ENCODE assay signal across 27 cellular contexts in the genomic region with DNA sequence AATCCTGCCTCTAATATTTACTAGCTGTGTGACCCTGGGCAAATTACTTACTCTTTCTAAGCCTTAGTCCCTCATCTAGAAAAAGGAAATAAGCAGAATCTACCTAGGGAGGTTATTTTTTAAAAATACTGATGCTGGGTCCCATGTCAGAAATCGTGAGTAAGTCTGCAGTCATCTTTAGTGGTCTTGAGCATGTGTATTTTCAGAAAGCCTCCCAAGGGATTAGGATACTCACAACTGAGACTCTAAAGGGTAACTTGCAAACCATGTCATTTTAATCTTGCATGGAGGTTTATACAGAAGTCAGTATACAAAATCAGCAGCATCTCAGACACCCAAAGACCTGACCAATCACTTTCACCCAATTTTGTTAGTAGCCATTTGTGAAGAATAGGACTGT.
"Had no signal": no experiment of that assay in that cellular context is flagged by ENCODE, and none has a peak within 500 bp of the region (broad histone marks: within the 10 kb centered on the region; RNA-seq: fewer than 3 reads in every experiment).

No MANE protein-coding gene starts in this region.

- H3K9me3 ChIP-seq: left lung, mucosa of descending colon, right lobe of liver, stomach, thyroid gland, upper lobe of left lung had no signal

- DNase-seq: activated CD4-positive, alpha-beta T cell treated with anti-CD3 and anti-CD28 coated beads, Interleukin-2, amount 10 ng/mL, durations not matched to agents 7 days and 5 days; activated CD4-positive, CD25-positive, alpha-beta regulatory T cell treated with anti-CD3 and anti-CD28 coated beads, Interleukin-2, amount 50 U/mL, for 72 hours; activated CD8-positive, alpha-beta T cell treated with anti-CD3 and anti-CD28 coated beads for 36 hours; activated effector memory CD4-positive, alpha-beta T cell treated with Interleukin-2 at 50 U/mL for 16 hours; activated naive CD4-positive, alpha-beta T cell treated with anti-CD3 and anti-CD28 coated beads for 36 hours; activated naive CD8-positive, alpha-beta T cell treated with anti-CD3 and anti-CD28 coated beads, Interleukin-2, amount 10 ng/mL, durations not matched to agents 7 days and 5 days; activated T-cell treated with anti-CD3 and anti-CD28 coated beads, Interleukin-2, amount 50 U/mL, for 72 hours; amniotic stem cell; endodermal cell; foreskin melanocyte; left lung; mucosa of descending colon; right lobe of liver; small intestine; stimulated activated CD4-positive, alpha-beta T cell treated with anti-CD3 and anti-CD28 coated beads, Interleukin-4, amount 100 ng/mL, for 24 hours; stomach; SW 1271; T-helper 9 cell; thyroid gland had no signal

- H3K27ac ChIP-seq: left lung, right lobe of liver, stomach, thyroid gland, upper lobe of left lung had no signal

- H3K27ac Mint-ChIP-seq: activated CD4-positive, alpha-beta T cell treated with anti-CD3 and anti-CD28 coated beads, Interleukin-2, amount 10 ng/mL, durations not matched to agents 7 days and 5 days; activated CD8-positive, alpha-beta T cell treated with anti-CD3 and anti-CD28 coated beads for 36 hours; activated naive CD4-positive, alpha-beta T cell treated with anti-CD3 and anti-CD28 coated beads for 36 hours; activated naive CD8-positive, alpha-beta T cell treated with anti-CD3 and anti-CD28 coated beads, Interleukin-2, amount 10 ng/mL, durations not matched to agents 7 days and 5 days; activated T-cell treated with anti-CD3 and anti-CD28 coated beads, Interleukin-2, amount 50 U/mL, for 72 hours; dendritic cell treated with granulocyte-macrophage colony-stimulating factor and Interleukin-4, amounts not matched to agents 40 ng/mL and 50 ng/mL, for 4 days; endodermal cell; nephron; stimulated activated effector memory CD8-positive, alpha-beta T cell treated with anti-CD3 and anti-CD28 coated beads, Interleukin-12 subunit alpha, Interleukin-12 subunit beta, amount 100 ng/mL, for 72 hours; T-helper 1 cell treated with Interleukin-12 subunit alpha and Interleukin-12 subunit beta and Interleukin-4 antibody, amounts not matched to agents 30 μg/mL and 1 μg/mL, for 36 hours had no signal

- H3K9me3 Mint-ChIP-seq: activated CD4-positive, alpha-beta T cell treated with anti-CD3 and anti-CD28 coated beads, Interleukin-2, amount 10 ng/mL, durations not matched to agents 7 days and 5 days; activated CD8-positive, alpha-beta T cell treated with anti-CD3 and anti-CD28 coated beads for 36 hours; activated naive CD4-positive, alpha-beta T cell treated with anti-CD3 and anti-CD28 coated beads for 36 hours; activated naive CD8-positive, alpha-beta T cell treated with anti-CD3 and anti-CD28 coated beads, Interleukin-2, amount 10 ng/mL, durations not matched to agents 7 days and 5 days; activated T-cell treated with anti-CD3 and anti-CD28 coated beads, Interleukin-2, amount 50 U/mL, for 72 hours; central memory CD8-positive, alpha-beta T cell; dendritic cell treated with granulocyte-macrophage colony-stimulating factor and Interleukin-4, amounts not matched to agents 40 ng/mL and 50 ng/mL, for 4 days; endodermal cell; nephron; stimulated activated effector memory CD8-positive, alpha-beta T cell treated with anti-CD3 and anti-CD28 coated beads, Interleukin-12 subunit alpha, Interleukin-12 subunit beta, amount 100 ng/mL, for 72 hours; T-helper 1 cell treated with Interleukin-12 subunit alpha and Interleukin-12 subunit beta and Interleukin-4 antibody, amounts not matched to agents 30 μg/mL and 1 μg/mL, for 36 hours had no signal

- H3K4me3 Mint-ChIP-seq: activated CD4-positive, alpha-beta T cell treated with anti-CD3 and anti-CD28 coated beads, Interleukin-2, amount 10 ng/mL, durations not matched to agents 7 days and 5 days; activated CD8-positive, alpha-beta T cell treated with anti-CD3 and anti-CD28 coated beads for 36 hours; activated naive CD4-positive, alpha-beta T cell treated with anti-CD3 and anti-CD28 coated beads for 36 hours; activated naive CD8-positive, alpha-beta T cell treated with anti-CD3 and anti-CD28 coated beads, Interleukin-2, amount 10 ng/mL, durations not matched to agents 7 days and 5 days; activated T-cell treated with anti-CD3 and anti-CD28 coated beads, Interleukin-2, amount 50 U/mL, for 72 hours; central memory CD8-positive, alpha-beta T cell; dendritic cell treated with granulocyte-macrophage colony-stimulating factor and Interleukin-4, amounts not matched to agents 40 ng/mL and 50 ng/mL, for 4 days; endodermal cell; nephron; stimulated activated effector memory CD8-positive, alpha-beta T cell treated with anti-CD3 and anti-CD28 coated beads, Interleukin-12 subunit alpha, Interleukin-12 subunit beta, amount 100 ng/mL, for 72 hours; T-helper 1 cell treated with Interleukin-12 subunit alpha and Interleukin-12 subunit beta and Interleukin-4 antibody, amounts not matched to agents 30 μg/mL and 1 μg/mL, for 36 hours had no signal

- H3K4me1 ChIP-seq: left lung, right lobe of liver, upper lobe of left lung had no signal

- H3K27me3 Mint-ChIP-seq: activated CD4-positive, alpha-beta T cell treated with anti-CD3 and anti-CD28 coated beads, Interleukin-2, amount 10 ng/mL, durations not matched to agents 7 days and 5 days; activated CD8-positive, alpha-beta T cell treated with anti-CD3 and anti-CD28 coated beads for 36 hours; activated naive CD8-positive, alpha-beta T cell treated with anti-CD3 and anti-CD28 coated beads, Interleukin-2, amount 10 ng/mL, durations not matched to agents 7 days and 5 days; central memory CD8-positive, alpha-beta T cell; dendritic cell treated with granulocyte-macrophage colony-stimulating factor and Interleukin-4, amounts not matched to agents 40 ng/mL and 50 ng/mL, for 4 days had no signal

- ATAC-seq: activated CD8-positive, alpha-beta T cell treated with anti-CD3 and anti-CD28 coated beads for 36 hours; activated T-cell treated with anti-CD3 and anti-CD28 coated beads, Interleukin-2, amount 50 U/mL, for 72 hours; esophagus mucosa; left lung; mucosa of descending colon; right lobe of liver; stimulated activated effector memory CD8-positive, alpha-beta T cell treated with anti-CD3 and anti-CD28 coated beads, Interleukin-12 subunit alpha, Interleukin-12 subunit beta, amount 100 ng/mL, for 72 hours had no signal

- H3K4me1 Mint-ChIP-seq: endodermal cell had no signal

- H3K4me3 ChIP-seq: left lung, lung, mucosa of descending colon, right lobe of liver, stomach, thyroid gland, upper lobe of left lung had no signal

- H3K27me3 ChIP-seq: left lung, right lobe of liver, stomach, thyroid gland, upper lobe of left lung had no signal
